ENCODE assay signal across 21 cellular contexts in the genomic region with DNA sequence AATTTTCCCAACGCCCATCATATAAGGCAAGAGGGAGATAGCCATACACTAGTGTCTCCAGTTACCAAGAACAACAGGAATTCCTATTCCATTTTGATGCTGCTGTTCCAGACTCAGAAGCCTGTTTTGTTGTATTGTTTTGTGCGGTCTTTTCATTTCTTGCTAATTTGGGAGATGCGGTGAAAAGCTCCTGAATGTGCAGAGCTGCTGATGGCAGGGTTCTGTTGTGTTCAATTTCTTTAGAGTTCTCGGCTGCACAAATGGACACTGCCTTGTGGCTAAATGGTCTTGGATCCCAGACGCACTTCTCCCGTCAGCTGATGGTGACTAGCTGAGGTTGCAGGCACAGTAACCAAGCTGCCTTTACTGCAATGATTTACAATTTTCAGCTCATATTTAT.
DNase-seq lines count a peak whose midpoint lies in the region; ATAC-seq and TF ChIP-seq lines count a peak whose summit lies in the region.
"Had no signal": no experiment of that assay in that cellular context is flagged by ENCODE, and none has a peak within 500 bp of the region (broad histone marks: within the 10 kb centered on the region; RNA-seq: fewer than 3 reads in every experiment).

No MANE protein-coding gene starts in this region.

- no TSS peak for BruUV-seq in A673 (replicated peaks; lab: Mats Ljungman, UMichigan)

- H3K4me1 Mint-ChIP-seq in natural killer cell treated with Interleukin-12 subunit alpha and Interleukin-12 subunit beta and Interleukin-15 and Interleukin-18, amount 100 ng/mL, for 72 hours (ENCODE audit: low read depth in 2 of 2): peaks cover 72 to 86% of the 10 kb centered on the region in 2 donors

- peak overlapping the region; percentile 40 for H3K4me3 Mint-ChIP-seq in natural killer cell treated with Interleukin-12 subunit alpha and Interleukin-12 subunit beta and Interleukin-15 and Interleukin-18, amount 100 ng/mL, for 72 hours
- H3K4me3 Mint-ChIP-seq: activated CD4-positive, alpha-beta memory T cell treated with anti-CD3 and anti-CD28 coated beads for 36 hours had no signal

- no peaks in the 10 kb centered on the region for H3K9me3 Mint-ChIP-seq in natural killer cell treated with Interleukin-12 subunit alpha and Interleukin-12 subunit beta and Interleukin-15 and Interleukin-18, amount 100 ng/mL, for 72 hours
- H3K9me3 Mint-ChIP-seq: activated CD4-positive, alpha-beta memory T cell treated with anti-CD3 and anti-CD28 coated beads for 36 hours; activated naive CD4-positive, alpha-beta T cell treated with anti-CD3 and anti-CD28 coated beads, Interleukin-2, amount 50 U/mL, for 72 hours; CD8-positive, alpha-beta memory T cell had no signal

- H3K27me3 ChIP-seq in BLaER1 treated with 17β-estradiol and CSF1 and Interleukin-3, amounts not matched to agents 10 nM and 100 nM: no peaks in the 10 kb centered on the region
- no peaks in the 10 kb centered on the region for H3K27me3 ChIP-seq in dorsolateral prefrontal cortex
- no peaks in the 10 kb centered on the region for H3K27me3 ChIP-seq in A673 (replicated peaks; ENCODE audit: insufficient read depth, low read depth, low read length, poor library complexity)
- H3K27me3 ChIP-seq: foreskin keratinocyte, right lobe of liver, suprapubic skin had no signal

- H3K4me3 ChIP-seq in BLaER1 treated with 17β-estradiol and CSF1 and Interleukin-3, amounts not matched to agents 10 nM and 100 nM: no peak overlapping the region
- peak overlapping the region in 38 of 59 donors; percentile 3 to 74 (median 24) for H3K4me3 ChIP-seq in dorsolateral prefrontal cortex
- H3K4me3 ChIP-seq in A673 (ENCODE audit: low read depth, low read length, poor library complexity, severe bottlenecking): no peak overlapping the region
- H3K4me3 ChIP-seq: right lobe of liver, SK-N-MC, suprapubic skin had no signal

- intact Hi-C loops in dorsolateral prefrontal cortex (cut with DNase I): loop anchor here in 1 of 2 donors (10.0 kb wide), 1 partner anchor 90 kb away; no protein-coding TSS in a partner anchor
- intact Hi-C loops in A673 (cut with micrococcal nuclease; ENCODE audit: unreplicated experiment): no loop called here

- no peaks in the 10 kb centered on the region for H3K36me3 Mint-ChIP-seq in natural killer cell treated with Interleukin-12 subunit alpha and Interleukin-12 subunit beta and Interleukin-15 and Interleukin-18, amount 100 ng/mL, for 72 hours
- H3K36me3 Mint-ChIP-seq: activated naive CD4-positive, alpha-beta T cell treated with anti-CD3 and anti-CD28 coated beads, Interleukin-2, amount 50 U/mL, for 72 hours had no signal

- POLR2A ChIA-PET in A673 (lab: Charles Lee; ENCODE audit: low non-redundant PET): interaction anchor here (0.6 kb wide), 1 partner anchor 10 kb away, joined by 3 read pairs; no protein-coding TSS in a partner anchor

- H3K4me1 ChIP-seq in BLaER1 treated with 17β-estradiol and CSF1 and Interleukin-3, amounts not matched to agents 10 nM and 100 nM: peaks cover 89 to 100% (median 100%) of the 10 kb centered on the region in 10 experiments
- H3K4me1 ChIP-seq in A673 (ENCODE audit: insufficient read depth, low read length, poor library complexity, severe bottlenecking): peaks cover 61% of the 10 kb centered on the region

- peak overlapping the region; percentile 79 to 96 (median 84); a peak in 20 of 22 replicates for H3K4me2 ChIP-seq in BLaER1 treated with 17β-estradiol and CSF1 and Interleukin-3, amounts not matched to agents 10 nM and 100 nM
- H3K4me2 ChIP-seq: KMS-11 had no signal

- H3K9ac ChIP-seq in BLaER1 treated with 17β-estradiol and CSF1 and Interleukin-3, amounts not matched to agents 10 nM and 100 nM: 0 out of 22 replicates have a peak overlapping the region, but pooled peaks of 1 of the 11 experiments have one; percentile 5
- H3K9ac ChIP-seq: KMS-11 had no signal

- ATAC-seq in natural killer cell treated with Interleukin-12 subunit alpha and Interleukin-12 subunit beta and Interleukin-15 and Interleukin-18, amount 100 ng/mL, for 72 hours: no peak
- ATAC-seq in GM21390 (IDR thresholded peaks at IDR 0.05; ENCODE audit: unreplicated experiment) (no peak), GM18907 (IDR thresholded peaks at IDR 0.05; ENCODE audit: unreplicated experiment) (no peak)
- ATAC-seq: right lobe of liver had no signal

- H4K20me1 ChIP-seq in BLaER1 treated with 17β-estradiol and CSF1 and Interleukin-3, amounts not matched to agents 10 nM and 100 nM: peaks cover 66 to 99% (median 97%) of the 10 kb centered on the region in 11 experiments; a peak in 21 of 22 replicates

- peak overlapping the region in 3 of 11 experiments; percentile 41 to 77 (median 46); a peak in 2 of 22 replicates for H3K27ac ChIP-seq in BLaER1 treated with 17β-estradiol and CSF1 and Interleukin-3, amounts not matched to agents 10 nM and 100 nM
- peak overlapping the region; percentile 53 for H3K27ac ChIP-seq in KOPT-K1 (ENCODE audit: low read depth, low read length, poor library complexity, severe bottlenecking)
- peak overlapping the region in 52 of 59 donors; percentile 18 to 96 (median 68) for H3K27ac ChIP-seq in dorsolateral prefrontal cortex
- no peak overlapping the region for H3K27ac ChIP-seq in A673 (ENCODE audit: low read depth, low read length, poor library complexity, severe bottlenecking)
- H3K27ac ChIP-seq: foreskin keratinocyte, KMS-11, right lobe of liver, SK-N-MC, suprapubic skin had no signal

- CTCF ChIA-PET in A673 (lab: Charles Lee): no interaction called here

- no peaks in the 10 kb centered on the region for H3K27me3 Mint-ChIP-seq in natural killer cell treated with Interleukin-12 subunit alpha and Interleukin-12 subunit beta and Interleukin-15 and Interleukin-18, amount 100 ng/mL, for 72 hours
- H3K27me3 Mint-ChIP-seq: activated CD4-positive, alpha-beta memory T cell treated with anti-CD3 and anti-CD28 coated beads for 36 hours; CD8-positive, alpha-beta memory T cell had no signal

- TF ChIP-seq CTCF in dorsolateral prefrontal cortex (IDR thresholded peaks at IDR 0.05 in 54 of 56, conservative IDR thresholded peaks at IDR 0.05 in 2 of 56; ENCODE audit: low read depth in 1 of 56, partially characterized antibody in 56 of 56) (no peak), A673 (conservative IDR thresholded peaks at IDR 0.05; ENCODE audit: low read depth, low read length) (no peak)

- no peaks in the 10 kb centered on the region for H3K9me3 ChIP-seq in BLaER1 treated with 17β-estradiol and CSF1 and Interleukin-3, amounts not matched to agents 10 nM and 100 nM (replicated peaks in 1 of 11)
- no peaks in the 10 kb centered on the region for H3K9me3 ChIP-seq in KOPT-K1 (ENCODE audit: insufficient read depth, low read length, poor library complexity, severe bottlenecking)
- H3K9me3 ChIP-seq in A673 (ENCODE audit: low read depth, low read length, poor library complexity, severe bottlenecking): no peaks in the 10 kb centered on the region
- H3K9me3 ChIP-seq: right lobe of liver, suprapubic skin had no signal

- peaks cover 0 to 6% (median 0%) of the 10 kb centered on the region in 11 experiments; a peak in 1 of 22 replicates for H3K36me3 ChIP-seq in BLaER1 treated with 17β-estradiol and CSF1 and Interleukin-3, amounts not matched to agents 10 nM and 100 nM
- H3K36me3 ChIP-seq in KOPT-K1 (ENCODE audit: insufficient read depth, low read length): no peaks in the 10 kb centered on the region
- no peaks in the 10 kb centered on the region for H3K36me3 ChIP-seq in A673 (ENCODE audit: insufficient read depth, low read length, poor library complexity, severe bottlenecking)
- H3K36me3 ChIP-seq: right lobe of liver, suprapubic skin had no signal

- DNase-seq in dorsolateral prefrontal cortex (peak in 1 of 10 donors; percentile 38), A673 (ENCODE audit: low spot score) (no peak)
- no peak for DNase-seq in natural killer cell treated with Interleukin-12 subunit alpha and Interleukin-12 subunit beta and Interleukin-15 and Interleukin-18, amount 100 ng/mL, for 72 hours (ENCODE audit: low spot score)
- DNase-seq in stimulated activated CD4-positive, alpha-beta T cell treated with anti-CD3 and anti-CD28 coated beads, Interleukin-2, amount 100 ng/mL, for 48 hours: no peak
- DNase-seq: activated CD4-positive, alpha-beta memory T cell treated with anti-CD3 and anti-CD28 coated beads for 36 hours; activated T-cell treated with anti-CD3 and anti-CD28 coated beads, Interleukin-2, amount 50 U/mL, for 1 hour; CD8-positive, alpha-beta memory T cell; DMS153; effector CD8-positive, alpha-beta T cell; foreskin keratinocyte; mammary epithelial cell; MV-4-11; right lobe of liver had no signal

- H3K27ac Mint-ChIP-seq in natural killer cell treated with Interleukin-12 subunit alpha and Interleukin-12 subunit beta and Interleukin-15 and Interleukin-18, amount 100 ng/mL, for 72 hours: peak overlapping the region in 1 of 2 donors; percentile 12
- H3K27ac Mint-ChIP-seq: activated CD4-positive, alpha-beta memory T cell treated with anti-CD3 and anti-CD28 coated beads for 36 hours had no signal

Comparison
In these comparisons a context has a peak if more than half of its experiments do, and no peak if none do; other contexts are left out.
1. H3K4me3 ChIP-seq: peak in dorsolateral prefrontal cortex (38 of 59); none in BLaER1 treated with 17β-estradiol and CSF1 and Interleukin-3, amounts not matched to agents 10 nM and 100 nM (0 of 10) and A673 (single experiment).